8 cellular contexts compared by ENCODE assay signal in genomic region chr7:95429241-95429640, GRCh38. TPM values are rescaled to one million over a fixed set of nuclear protein-coding genes. Genes with fewer than 3 reads are reported as not detected.
"Had no signal": no experiment of that assay in that cellular context is flagged by ENCODE, and none has a peak within 500 bp of the region (broad histone marks: within the 10 kb centered on the region; RNA-seq: fewer than 3 reads in every experiment).

No MANE protein-coding gene starts in this region.

RNA-seq across cellular contexts. Expression of gene PON2, which starts 5.6 kb away (rescaled TPM):
- total RNA-seq: OCI-LY7 had no signal

RNA-seq across cellular contexts. Expression of gene PON3, which starts 33.1 kb away (rescaled TPM):
- total RNA-seq: OCI-LY7, PC-3, RPMI7951, SJCRH30, SJSA1, SK-MEL-5 had no signal
- polyA plus RNA-seq: SK-N-SH had no signal

RNA-seq across cellular contexts. Expression of gene ASB4, which starts 56.5 kb away (rescaled TPM):
- total RNA-seq: OCI-LY7, PC-3, PC-9, SJSA1 had no signal
- polyA plus RNA-seq: SK-N-SH had no signal
